ENCODE assay signal across 9 cellular contexts in genomic region chr17:49575524-49576120, GRCh38. TPM values are rescaled to one million over a fixed set of nuclear protein-coding genes. Genes with fewer than 3 reads are reported as not detected.
A peak's percentile ranks its signal among the peaks of the same experiment; 100 is the strongest.
DNase-seq lines count a peak whose midpoint lies in the region; ATAC-seq and TF ChIP-seq lines count a peak whose summit lies in the region.
"Had no signal": no experiment of that assay in that cellular context is flagged by ENCODE, and none has a peak within 500 bp of the region (broad histone marks: within the 10 kb centered on the region; RNA-seq: fewer than 3 reads in every experiment).

Gene NXPH3, plus strand, starts transcription at chr17:49575871. Its CDS starts 349 bp downstream, at chr17:49576220.

- intact Hi-C loops in Caco-2 (cut with micrococcal nuclease; ENCODE audit: unreplicated experiment), result loop anchor here (1.0 kb wide), 3 partner anchors 43 to 120 kb away; partner anchors contain the start of gene SPOP

- H3K36me3 Mint-ChIP-seq in Caco-2 (ENCODE audit: insufficient read depth, unreplicated experiment), result peaks cover 5% of the 10 kb centered on the region

- no TSS peak for BruUV-seq in Caco-2 (replicated peaks; lab: Mats Ljungman, UMichigan)

- TF ChIP-seq CTCF in Caco-2 (IDR thresholded peaks at IDR 0.05; ENCODE audit: insufficient read depth in 1 of 2, low read depth in 1 of 2, low read length in 1 of 2, severe bottlenecking in 1 of 2, unreplicated experiment in 1 of 2) (peak; percentile 59 to 80), astrocyte of the spinal cord (IDR thresholded peaks at IDR 0.05; ENCODE audit: low read depth, low read length) (peak; percentile 36)

- peaks cover 22% of the 10 kb centered on the region for H3K27me3 Mint-ChIP-seq in Caco-2 (ENCODE audit: insufficient read depth, unreplicated experiment)

- H3K9me3 Mint-ChIP-seq in Caco-2 (ENCODE audit: unreplicated experiment), result no peaks in the 10 kb centered on the region

- in situ Hi-C loops in astrocyte of the spinal cord (cut with HindIII; ENCODE audit: low sequenced_read_pairs), result no loop called here

- POLR2A ChIA-PET in Caco-2 (lab: Charles Lee), result interaction anchor here (0.7 kb wide), 1 partner anchor 134 kb away, joined by 6 read pairs; no protein-coding TSS in a partner anchor

- no peak for ATAC-seq in HG03135 (IDR thresholded peaks at IDR 0.05; ENCODE audit: unreplicated experiment)
- no peak for ATAC-seq in GM18502 (IDR thresholded peaks at IDR 0.05; ENCODE audit: poor library complexity, unreplicated experiment)

- peaks cover 16% of the 10 kb centered on the region for H3K4me1 ChIP-seq in Caco-2
- H3K4me1 ChIP-seq in iPS-18a (ENCODE audit: control insufficient read depth, low read depth, low read length), result peaks cover 10% of the 10 kb centered on the region

- H3K4me3 ChIP-seq in Caco-2 (ENCODE audit: low read depth, low read length) (peak within 1 kb of the TSS; percentile 87), astrocyte of the spinal cord (ENCODE audit: low read depth, low read length) (peak within 1 kb of the TSS; percentile 51), iPS-18a (ENCODE audit: low read length) (peak within 1 kb of the TSS; percentile 82)

- DNase-seq in Caco-2 (peak; percentile 89 to 98), HUDEP-2 (lab: John Stamatoyannopoulos, UW; ENCODE audit: unreplicated experiment in 76 of 76) (peak in 49 of 76 experiments; percentile 3 to 70 (median 40)), T-helper 2 cell (peak; percentile 40 to 71 (median 51)), astrocyte of the spinal cord (ENCODE audit: low read depth, low spot score) (no peak)
- peak; percentile 46 to 67 for DNase-seq in stimulated activated CD4-positive, alpha-beta T cell treated with anti-CD3 and anti-CD28 coated beads, Interleukin-12 subunit alpha, Interleukin-12 subunit beta, amount 100 ng/mL, for 24 hours (ENCODE audit: low read depth in 2 of 2)

- peak within 1 kb of the TSS; percentile 77 for H3K4me3 Mint-ChIP-seq in Caco-2 (ENCODE audit: unreplicated experiment)

- H3K9ac ChIP-seq in iPS-18a (ENCODE audit: low read length), result peak within 1 kb of the TSS; percentile 28

- H3K27me3 ChIP-seq in Caco-2 (replicated peaks; ENCODE audit: control insufficient read depth, insufficient read depth, low read length), result no peaks in the 10 kb centered on the region; the same call in 1 of the 2 replicates
- H3K27me3 ChIP-seq in iPS-18a (ENCODE audit: control insufficient read depth, insufficient read depth, low read length), result peaks cover 48% of the 10 kb centered on the region

- no peaks in the 10 kb centered on the region for H3K9me3 ChIP-seq in Caco-2
- no peaks in the 10 kb centered on the region for H3K9me3 ChIP-seq in iPS-18a (ENCODE audit: control insufficient read depth, low read depth, low read length)

- H3K27ac ChIP-seq in iPS-18a (ENCODE audit: low read length), result no peak within 1 kb of the TSS

- peaks cover 14% of the 10 kb centered on the region for H3K4me1 Mint-ChIP-seq in Caco-2 (ENCODE audit: low read depth, unreplicated experiment)

- CTCF ChIA-PET in Caco-2 (lab: Charles Lee), result interaction anchor here (0.5 to 2.6 kb wide), 20 partner anchors 8 to 276 kb away, joined by 3 to 14 read pairs (median 4); partner anchors contain the start of gene SLC35B1

- no peaks in the 10 kb centered on the region for H3K36me3 ChIP-seq in Caco-2 (ENCODE audit: control insufficient read depth, insufficient read depth, low read length)
- H3K36me3 ChIP-seq in iPS-18a (ENCODE audit: control insufficient read depth, low read depth, low read length), result no peaks in the 10 kb centered on the region

- H3K27ac Mint-ChIP-seq in Caco-2 (ENCODE audit: unreplicated experiment), result no peak within 1 kb of the TSS

RNA-seq across cellular contexts. Expression of gene NXPH3, which starts in this region (rescaled TPM):
- total RNA-seq in Caco-2 (2022), result 1.7 and 2.0 TPM in 2 replicates
- total RNA-seq: NCI-H460 had no signal
